In genomic region chrX:48981178-48981577, GRCh38 we compare ENCODE assay signal across 1 cellular context.
TF ChIP-seq lines count a peak whose summit lies in the region.

No MANE protein-coding gene starts in this region.

TF ChIP-seq in A549, 52 proteins besides CTCF, POLR2A, EP300 and RAD21 (continued from another document):
- TF ChIP-seq POLR2AphosphoS2 (conservative IDR thresholded peaks at IDR 0.05; ENCODE audit: low read length) (no peak), HOXB5 (CRISPR knock-in tag; IDR thresholded peaks at IDR 0.05) (no peak), ZC3H11A (IDR thresholded peaks at IDR 0.05) (no peak), HEYL (CRISPR knock-in tag; IDR thresholded peaks at IDR 0.05) (no peak), HOXA7 (CRISPR knock-in tag; IDR thresholded peaks at IDR 0.05) (no peak), MYC (IDR thresholded peaks at IDR 0.05; ENCODE audit: borderline replicate concordance, low read length) (no peak), ZNF302 (CRISPR knock-in tag; IDR thresholded peaks at IDR 0.05) (no peak), BCL3 (IDR thresholded peaks at IDR 0.05) (no peak), ESRRA (IDR thresholded peaks at IDR 0.05; ENCODE audit: borderline replicate concordance, low read length) (no peak), RARB (CRISPR knock-in tag; IDR thresholded peaks at IDR 0.05) (no peak), ELK1 (IDR thresholded peaks at IDR 0.05; ENCODE audit: low read depth, low read length) (no peak), JUNB (IDR thresholded peaks at IDR 0.05) (no peak), MAFK (IDR thresholded peaks at IDR 0.05; ENCODE audit: partially characterized antibody) (no peak), NFE2L2 (conservative IDR thresholded peaks at IDR 0.05; ENCODE audit: low read length) (no peak)
